15 cellular contexts compared by ENCODE assay signal in genomic region chr1:152515454-152515823, GRCh38. TPM values are rescaled to one million over a fixed set of nuclear protein-coding genes. Genes with fewer than 3 reads are reported as not detected.
DNase-seq lines count a peak whose midpoint lies in the region; ATAC-seq and TF ChIP-seq lines count a peak whose summit lies in the region.
"Had no signal": no experiment of that assay in that cellular context is flagged by ENCODE, and none has a peak within 500 bp of the region (broad histone marks: within the 10 kb centered on the region; RNA-seq: fewer than 3 reads in every experiment).

No MANE protein-coding gene starts in this region.

- DNase-seq in AG08395 (ENCODE audit: low spot score) (peak; percentile 10), GM03348 (ENCODE audit: low spot score) (peak; percentile 74), epithelial cell of esophagus (ENCODE audit: low read depth) (peak; percentile 50), myocyte (ENCODE audit: low read depth) (peak; percentile 50), SK-N-DZ (ENCODE audit: low spot score) (no peak), Kasumi-1 (lab: John Stamatoyannopoulos, UW) (no peak)
- no peak for DNase-seq in stimulated activated CD4-positive, alpha-beta T cell treated with anti-CD3 and anti-CD28 coated beads, Interleukin-1b, Interleukin-23, amount 100 ng/mL, for 48 hours
- DNase-seq: CD4-positive, CD25-positive, alpha-beta regulatory T cell; nephron progenitor cell; SHP77; substantia nigra had no signal

- peak overlapping the region; percentile 43 for H3K4me3 ChIP-seq in epithelial cell of esophagus (ENCODE audit: low read length)
- H3K4me3 ChIP-seq: hepatocyte had no signal

- TF ChIP-seq CTCF in epithelial cell of esophagus (IDR thresholded peaks at IDR 0.05; ENCODE audit: insufficient read depth, low read depth, low read length, missing control alignments), result no peak

- no peak for ATAC-seq in HG03039 (IDR thresholded peaks at IDR 0.05; ENCODE audit: unreplicated experiment)

RNA-seq across cellular contexts. Expression of gene CRCT1, which starts 1.2 kb away (rescaled TPM):
- not detected in 2 replicates for total RNA-seq in myocyte
- polyA plus RNA-seq in myocyte (2012), result not detected
- polyA plus RNA-seq in SK-N-DZ (2014; cell fraction: cytosol; rRNA removed), result not detected in 2 replicates
- polyA plus RNA-seq in SK-N-DZ (2014; cell fraction: nucleus; rRNA removed), result not detected in 2 replicates
- total RNA-seq: activated T-helper 2 cell treated with anti-CD3 and anti-CD28 coated beads, Interferon-gamma antibody, Interleukin-2, Interleukin-4, amounts not matched to agents 10 μg/mL and 5 μg/mL and 100 μg/mL, durations not matched to agents 14 hours and 24 hours and 36 hours; CD4-positive, CD25-positive, alpha-beta regulatory T cell; cerebellum; hepatocyte had no signal
- polyA plus RNA-seq: CD4-positive, CD25-positive, alpha-beta regulatory T cell; hepatocyte had no signal

RNA-seq across cellular contexts. Expression of gene LCE5A, which starts 4.8 kb away (rescaled TPM):
- not detected in 2 replicates for total RNA-seq in myocyte
- polyA plus RNA-seq in myocyte (2012), result not detected
- polyA plus RNA-seq in SK-N-DZ (2014; cell fraction: cytosol; rRNA removed), result not detected in 2 replicates
- polyA plus RNA-seq in SK-N-DZ (2014; cell fraction: nucleus; rRNA removed), result not detected in 2 replicates
- total RNA-seq: activated T-helper 2 cell treated with anti-CD3 and anti-CD28 coated beads, Interferon-gamma antibody, Interleukin-2, Interleukin-4, amounts not matched to agents 10 μg/mL and 5 μg/mL and 100 μg/mL, durations not matched to agents 14 hours and 24 hours and 36 hours; CD4-positive, CD25-positive, alpha-beta regulatory T cell; cerebellum; hepatocyte had no signal
- polyA plus RNA-seq: CD4-positive, CD25-positive, alpha-beta regulatory T cell; hepatocyte had no signal

RNA-seq across cellular contexts. Expression of gene LCE3E, which starts 51.1 kb away (rescaled TPM):
- not detected in 2 replicates for total RNA-seq in myocyte
- polyA plus RNA-seq in myocyte (2012), result not detected
- polyA plus RNA-seq in SK-N-DZ (2014; cell fraction: cytosol; rRNA removed), result not detected in 2 replicates
- polyA plus RNA-seq in SK-N-DZ (2014; cell fraction: nucleus; rRNA removed), result not detected in 2 replicates
- total RNA-seq: activated T-helper 2 cell treated with anti-CD3 and anti-CD28 coated beads, Interferon-gamma antibody, Interleukin-2, Interleukin-4, amounts not matched to agents 10 μg/mL and 5 μg/mL and 100 μg/mL, durations not matched to agents 14 hours and 24 hours and 36 hours; CD4-positive, CD25-positive, alpha-beta regulatory T cell; cerebellum; hepatocyte had no signal
- polyA plus RNA-seq: CD4-positive, CD25-positive, alpha-beta regulatory T cell; hepatocyte had no signal

Comparison
In these comparisons a context has a peak if more than half of its experiments do, and no peak if none do; other contexts are left out.
1. DNase-seq: peak in AG08395 (single experiment), GM03348 (single experiment), epithelial cell of esophagus (single experiment) and myocyte (single experiment); none in SK-N-DZ (single experiment), Kasumi-1 (0 of 2) and stimulated activated CD4-positive, alpha-beta T cell treated with anti-CD3 and anti-CD28 coated beads, Interleukin-1b, Interleukin-23, amount 100 ng/mL, for 48 hours (single experiment).